In the genomic region with DNA sequence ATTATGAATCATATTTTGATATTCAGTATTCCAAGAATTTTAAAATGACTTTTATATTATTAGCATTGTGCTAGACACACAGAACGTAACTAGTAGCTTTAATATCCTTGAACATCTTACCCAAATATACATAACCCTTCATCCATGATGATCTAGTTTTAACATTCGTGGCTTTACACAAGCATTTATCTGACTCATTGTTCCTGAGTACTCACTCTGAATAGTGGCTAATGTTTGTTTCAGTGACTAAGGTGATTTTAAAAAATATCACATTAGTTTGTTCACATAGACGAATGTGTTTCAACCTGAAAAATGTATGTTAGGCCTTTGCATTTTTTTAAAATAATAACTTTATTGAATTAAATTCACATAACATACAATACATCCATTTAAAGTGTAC, we compare ENCODE assay signal across 22 cellular contexts.
DNase-seq lines count a peak whose midpoint lies in the region; FAIRE-seq and TF ChIP-seq lines count a peak whose summit lies in the region.
"Had no signal": no experiment of that assay in that cellular context is flagged by ENCODE, and none has a peak within 500 bp of the region (broad histone marks: within the 10 kb centered on the region; RNA-seq: fewer than 3 reads in every experiment).

No MANE protein-coding gene starts in this region.

- no peaks in the 10 kb centered on the region for H3K9me3 ChIP-seq in hepatocyte (ENCODE audit: low read depth)
- H3K9me3 ChIP-seq: SJCRH30 had no signal

- no peaks in the 10 kb centered on the region for H3K9me2 ChIP-seq in hepatocyte (replicated peaks; ENCODE audit: insufficient read depth)

- H3K4me2 ChIP-seq in hepatocyte: no peak overlapping the region

- H3K4me3 ChIP-seq in bronchial epithelial cell (ENCODE audit: low read depth, low read length) (no peak overlapping the region), hepatocyte (no peak overlapping the region)
- H3K4me3 ChIP-seq: SJCRH30 had no signal

- H3K4me1 ChIP-seq in hepatocyte (ENCODE audit: insufficient read depth): no peaks in the 10 kb centered on the region
- H3K4me1 ChIP-seq: SJCRH30 had no signal

- DNase-seq in DMS53 (lab: John Stamatoyannopoulos, UW) (peak; percentile 81), HT1080 (ENCODE audit: low read depth) (peak; percentile 20), bronchial epithelial cell (ENCODE audit: low read depth) (peak; percentile 78), iris pigment epithelial cell (ENCODE audit: low read depth) (peak; percentile 17), H4 (ENCODE audit: low spot score) (no peak), DMS79 (lab: John Stamatoyannopoulos, UW) (no peak), hepatocyte (ENCODE audit: low spot score) (no peak)
- DNase-seq: 8988T; C1 segment of cervical spinal cord; Calu3; CD8-positive, alpha-beta memory T cell; H7; KG1; MV-4-11; NCI-H1105 treated with DMSO at 0.1 percent for 48 hours; NCI-H2029 treated with DMSO at 0.1 percent for 48 hours; NCI-H2171; NCI-H345; NCI-H526; SJCRH30 had no signal

- TF ChIP-seq CTCF in bronchial epithelial cell (IDR thresholded peaks at IDR 0.05; ENCODE audit: insufficient read depth, low read length, severe bottlenecking): no peak
- TF ChIP-seq CTCF in hepatocyte (IDR thresholded peaks at IDR 0.05; ENCODE audit: poor library complexity): no peak

- H3K27me3 ChIP-seq in bronchial epithelial cell (ENCODE audit: control insufficient read depth, insufficient read depth, low read length): no peaks in the 10 kb centered on the region
- no peaks in the 10 kb centered on the region for H3K27me3 ChIP-seq in hepatocyte
- H3K27me3 ChIP-seq: SJCRH30 had no signal

- no peak overlapping the region for H3K27ac ChIP-seq in hepatocyte
- H3K27ac ChIP-seq: HL-60, SJCRH30 had no signal

- no peaks in the 10 kb centered on the region for H3K79me2 ChIP-seq in hepatocyte

- WGBS in hepatocyte (ENCODE audit: low lambda C conversion rate, missing lambda C conversion rate): 86% methylated on average over 3 of the region's 3 CpGs

- no peaks in the 10 kb centered on the region for H3K36me3 ChIP-seq in bronchial epithelial cell (ENCODE audit: control insufficient read depth, insufficient read depth, low read length)
- H3K36me3 ChIP-seq in hepatocyte (replicated peaks; ENCODE audit: insufficient read depth, low read depth): no peaks in the 10 kb centered on the region
- H3K36me3 ChIP-seq: SJCRH30 had no signal

- H4K20me1 ChIP-seq in hepatocyte (ENCODE audit: insufficient read depth, poor library complexity, severe bottlenecking): no peaks in the 10 kb centered on the region

- no peak overlapping the region for H2AFZ ChIP-seq in hepatocyte

- no peak for FAIRE-seq in bronchial epithelial cell (lab: Jason Lieb, UNC)
- FAIRE-seq: RCC 7860 had no signal

Comparison
In these comparisons a context has a peak if more than half of its experiments do, and no peak if none do; other contexts are left out.
1. DNase-seq: peak in DMS53 (single experiment), HT1080 (single experiment), bronchial epithelial cell (single experiment) and iris pigment epithelial cell (single experiment); none in H4 (single experiment), DMS79 (single experiment) and hepatocyte (single experiment).